In the genomic region with DNA sequence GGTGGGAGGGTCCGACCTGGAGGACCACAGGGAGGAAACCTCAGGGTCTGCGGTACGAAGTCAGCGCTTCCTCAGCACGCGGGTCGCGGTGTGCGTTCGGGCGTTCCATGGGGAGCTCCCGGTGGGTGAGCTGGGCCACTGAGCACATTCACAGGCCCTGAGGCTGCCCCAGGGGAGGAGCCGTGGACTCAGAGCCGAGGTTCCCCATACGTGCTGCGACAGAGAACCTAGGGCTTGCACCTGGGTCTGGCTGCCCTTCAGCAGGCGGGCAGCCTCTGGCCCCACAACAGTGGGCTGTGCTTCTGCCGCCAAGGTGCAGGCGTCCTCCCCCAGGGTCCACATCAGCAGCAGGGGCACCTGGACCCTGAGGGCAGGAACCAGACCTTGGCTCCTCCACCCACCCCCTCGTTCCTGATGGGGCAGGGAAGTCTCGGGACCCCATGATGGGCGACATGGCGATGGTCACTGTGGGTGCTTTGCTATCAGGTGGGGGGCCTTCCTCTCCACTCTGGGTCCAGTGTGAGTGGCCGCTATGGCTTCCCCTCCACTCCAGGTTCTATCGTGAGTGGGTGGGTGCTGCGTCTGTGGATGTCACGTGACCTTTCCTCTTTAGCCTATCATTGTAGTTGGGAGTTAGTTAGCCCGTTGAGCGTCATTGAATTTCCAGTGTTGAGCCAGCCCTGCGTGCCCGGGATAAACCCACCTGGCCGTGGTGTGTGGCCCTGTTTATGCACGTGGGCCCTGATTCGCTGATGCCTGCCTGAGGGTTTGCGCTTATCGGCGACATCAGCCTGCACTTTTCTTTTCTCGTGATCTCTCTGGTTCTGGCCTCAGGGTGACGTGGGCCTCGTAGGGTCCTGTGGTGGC, we compare ENCODE assay signal across 1 cellular context.
A peak's percentile ranks its signal among the peaks of the same experiment; 100 is the strongest.
TF ChIP-seq lines count a peak whose summit lies in the region.

No MANE protein-coding gene starts in this region.

TF ChIP-seq in K562, 482 proteins besides CTCF, POLR2A, EP300 and RAD21:
- TF ChIP-seq, protein P1, sequence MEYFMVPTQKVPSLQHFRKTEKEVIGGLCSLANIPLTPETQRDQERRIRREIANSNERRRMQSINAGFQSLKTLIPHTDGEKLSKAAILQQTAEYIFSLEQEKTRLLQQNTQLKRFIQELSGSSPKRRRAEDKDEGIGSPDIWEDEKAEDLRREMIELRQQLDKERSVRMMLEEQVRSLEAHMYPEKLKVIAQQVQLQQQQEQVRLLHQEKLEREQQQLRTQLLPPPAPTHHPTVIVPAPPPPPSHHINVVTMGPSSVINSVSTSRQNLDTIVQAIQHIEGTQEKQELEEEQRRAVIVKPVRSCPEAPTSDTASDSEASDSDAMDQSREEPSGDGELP (CRISPR knock-in tag; IDR thresholded peaks at IDR 0.05; ENCODE audit: borderline replicate concordance): 0 out of 2 replicates have a peak, but pooled peaks have one; percentile 3
- TF ChIP-seq RAD51 (IDR thresholded peaks at IDR 0.05; ENCODE audit: borderline replicate concordance, low read depth) (peak; percentile 91), SMARCA4 (IDR thresholded peaks at IDR 0.05) (no peak), CHD4 (IDR thresholded peaks at IDR 0.05; ENCODE audit: insufficient read depth, insufficient replicate concordance, low read depth, low read length, poor library complexity, severe bottlenecking) (no peak), ESRRB (CRISPR knock-in tag; IDR thresholded peaks at IDR 0.05; ENCODE audit: borderline replicate concordance) (no peak), TOE1 (IDR thresholded peaks at IDR 0.05; ENCODE audit: borderline replicate concordance) (peak; percentile 88), TOE1 (CRISPR knock-in tag; IDR thresholded peaks at IDR 0.05; ENCODE audit: borderline replicate concordance, low read depth) (no peak), CBFA2T2 (conservative IDR thresholded peaks at IDR 0.05) (peak; percentile 73), FOXJ3 (CRISPR knock-in tag; IDR thresholded peaks at IDR 0.05) (no peak), ZNF445 (CRISPR knock-in tag; IDR thresholded peaks at IDR 0.05; ENCODE audit: low read depth) (no peak), MEIS2 (IDR thresholded peaks at IDR 0.05; ENCODE audit: partially characterized antibody) (no peak), SAFB (IDR thresholded peaks at IDR 0.05; ENCODE audit: borderline replicate concordance, low read depth, low read length) (peak; percentile 14; the same call in 1 of the 2 replicates)
- TF ChIP-seq, protein P2, sequence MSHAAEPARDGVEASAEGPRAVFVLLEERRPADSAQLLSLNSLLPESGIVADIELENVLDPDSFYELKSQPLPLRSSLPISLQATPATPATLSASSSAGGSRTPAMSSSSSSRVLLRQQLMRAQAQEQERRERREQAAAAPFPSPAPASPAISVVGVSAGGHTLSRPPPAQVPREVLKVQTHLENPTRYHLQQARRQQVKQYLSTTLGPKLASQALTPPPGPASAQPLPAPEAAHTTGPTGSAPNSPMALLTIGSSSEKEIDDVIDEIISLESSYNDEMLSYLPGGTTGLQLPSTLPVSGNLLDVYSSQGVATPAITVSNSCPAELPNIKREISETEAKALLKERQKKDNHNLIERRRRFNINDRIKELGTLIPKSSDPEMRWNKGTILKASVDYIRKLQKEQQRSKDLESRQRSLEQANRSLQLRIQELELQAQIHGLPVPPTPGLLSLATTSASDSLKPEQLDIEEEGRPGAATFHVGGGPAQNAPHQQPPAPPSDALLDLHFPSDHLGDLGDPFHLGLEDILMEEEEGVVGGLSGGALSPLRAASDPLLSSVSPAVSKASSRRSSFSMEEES (CRISPR knock-in tag; IDR thresholded peaks at IDR 0.05): peak; percentile 90
- TF ChIP-seq, protein P3, sequence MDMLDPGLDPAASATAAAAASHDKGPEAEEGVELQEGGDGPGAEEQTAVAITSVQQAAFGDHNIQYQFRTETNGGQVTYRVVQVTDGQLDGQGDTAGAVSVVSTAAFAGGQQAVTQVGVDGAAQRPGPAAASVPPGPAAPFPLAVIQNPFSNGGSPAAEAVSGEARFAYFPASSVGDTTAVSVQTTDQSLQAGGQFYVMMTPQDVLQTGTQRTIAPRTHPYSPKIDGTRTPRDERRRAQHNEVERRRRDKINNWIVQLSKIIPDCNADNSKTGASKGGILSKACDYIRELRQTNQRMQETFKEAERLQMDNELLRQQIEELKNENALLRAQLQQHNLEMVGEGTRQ (CRISPR knock-in tag; IDR thresholded peaks at IDR 0.05): peak; percentile 63
- TF ChIP-seq, protein P4, sequence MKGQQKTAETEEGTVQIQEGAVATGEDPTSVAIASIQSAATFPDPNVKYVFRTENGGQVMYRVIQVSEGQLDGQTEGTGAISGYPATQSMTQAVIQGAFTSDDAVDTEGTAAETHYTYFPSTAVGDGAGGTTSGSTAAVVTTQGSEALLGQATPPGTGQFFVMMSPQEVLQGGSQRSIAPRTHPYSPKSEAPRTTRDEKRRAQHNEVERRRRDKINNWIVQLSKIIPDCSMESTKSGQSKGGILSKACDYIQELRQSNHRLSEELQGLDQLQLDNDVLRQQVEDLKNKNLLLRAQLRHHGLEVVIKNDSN (CRISPR knock-in tag; IDR thresholded peaks at IDR 0.05): peak; percentile 79
- TF ChIP-seq, protein P5, sequence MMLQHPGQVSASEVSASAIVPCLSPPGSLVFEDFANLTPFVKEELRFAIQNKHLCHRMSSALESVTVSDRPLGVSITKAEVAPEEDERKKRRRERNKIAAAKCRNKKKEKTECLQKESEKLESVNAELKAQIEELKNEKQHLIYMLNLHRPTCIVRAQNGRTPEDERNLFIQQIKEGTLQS (IDR thresholded peaks at IDR 0.05): no peak
- TF ChIP-seq, protein P5 (CRISPR knock-in tag; conservative IDR thresholded peaks at IDR 0.05): no peak
